28 cellular contexts compared by ENCODE assay signal in genomic region chr2:152588911-152589310, GRCh38.
A peak's percentile ranks its signal among the peaks of the same experiment; 100 is the strongest.
DNase-seq lines count a peak whose midpoint lies in the region; ATAC-seq lines count a peak whose summit lies in the region.
"Had no signal": no experiment of that assay in that cellular context is flagged by ENCODE, and none has a peak within 500 bp of the region (broad histone marks: within the 10 kb centered on the region; RNA-seq: fewer than 3 reads in every experiment).

No MANE protein-coding gene starts in this region.

- no peak for DNase-seq in activated naive CD4-positive, alpha-beta T cell treated with anti-CD3 and anti-CD28 coated beads for 36 hours
- DNase-seq in naive B cell (peak; percentile 17), AG08395 (ENCODE audit: low spot score) (no peak)
- no peak for DNase-seq in activated CD8-positive, alpha-beta memory T cell treated with anti-CD3 and anti-CD28 coated beads for 24 hours
- DNase-seq: activated CD4-positive, alpha-beta T cell treated with anti-CD3 and anti-CD28 coated beads, Interleukin-2, amount 10 ng/mL, durations not matched to agents 24 days and 14 days; activated effector memory CD4-positive, alpha-beta T cell treated with Interleukin-2 at 50 U/mL for 16 hours; activated naive CD8-positive, alpha-beta T cell treated with anti-CD3 and anti-CD28 coated beads for 36 hours; CD8-positive, alpha-beta T cell; EL; foreskin fibroblast; heart right ventricle; naive thymus-derived CD4-positive, alpha-beta T cell; NCI-H1436; occipital lobe; SHP77; stimulated activated CD4-positive, alpha-beta T cell treated with anti-CD3 and anti-CD28 coated beads, Interleukin-4, amount 100 ng/mL, for 24 hours; upper lobe of left lung had no signal

- CTCF ChIA-PET in activated naive CD4-positive, alpha-beta T cell treated with anti-CD3 and anti-CD28 coated beads for 36 hours (lab: Charles Lee), result no interaction called here

- H3K4me1 Mint-ChIP-seq in activated naive CD4-positive, alpha-beta T cell treated with anti-CD3 and anti-CD28 coated beads, Interleukin-2, amount 50 U/mL, for 24 hours, result peaks cover 3% of the 10 kb centered on the region
- H3K4me1 Mint-ChIP-seq in activated naive CD4-positive, alpha-beta T cell treated with anti-CD3 and anti-CD28 coated beads for 36 hours (ENCODE audit: low read depth), result peaks cover 11% of the 10 kb centered on the region
- H3K4me1 Mint-ChIP-seq in naive B cell, result peaks cover 11 to 22% (median 13%) of the 10 kb centered on the region in 3 donors
- H3K4me1 Mint-ChIP-seq: activated naive CD8-positive, alpha-beta T cell treated with anti-CD3 and anti-CD28 coated beads for 36 hours had no signal

- peak overlapping the region; percentile 36 for H3K27ac Mint-ChIP-seq in activated naive CD4-positive, alpha-beta T cell treated with anti-CD3 and anti-CD28 coated beads, Interleukin-2, amount 50 U/mL, for 24 hours
- H3K27ac Mint-ChIP-seq in activated naive CD4-positive, alpha-beta T cell treated with anti-CD3 and anti-CD28 coated beads for 36 hours, result no peak overlapping the region
- H3K27ac Mint-ChIP-seq in naive B cell, result peak overlapping the region in 4 of 6 donors; percentile 5 to 60 (median 24)
- H3K27ac Mint-ChIP-seq: activated CD4-positive, alpha-beta T cell treated with anti-CD3 and anti-CD28 coated beads, Interleukin-2, amount 10 ng/mL, durations not matched to agents 24 days and 14 days; activated naive CD8-positive, alpha-beta T cell treated with anti-CD3 and anti-CD28 coated beads for 36 hours; CD8-positive, alpha-beta T cell; mesothelial cell of epicardium; naive thymus-derived CD4-positive, alpha-beta T cell had no signal

- ATAC-seq in naive B cell (ENCODE audit: low read depth in 2 of 2) (peak; percentile 65 to 71), GM21576 (IDR thresholded peaks at IDR 0.05; ENCODE audit: unreplicated experiment) (no peak), HG03196 (IDR thresholded peaks at IDR 0.05; ENCODE audit: unreplicated experiment) (no peak)
- ATAC-seq: CD8-positive, alpha-beta T cell; esophagus mucosa; heart right ventricle; naive thymus-derived CD4-positive, alpha-beta T cell; Panc1; sciatic nerve had no signal

- H3K4me3 Mint-ChIP-seq in activated naive CD4-positive, alpha-beta T cell treated with anti-CD3 and anti-CD28 coated beads, Interleukin-2, amount 50 U/mL, for 24 hours, result no peak overlapping the region
- H3K4me3 Mint-ChIP-seq in activated naive CD4-positive, alpha-beta T cell treated with anti-CD3 and anti-CD28 coated beads for 36 hours, result no peak overlapping the region
- no peak overlapping the region for H3K4me3 Mint-ChIP-seq in naive B cell
- H3K4me3 Mint-ChIP-seq: activated CD4-positive, alpha-beta T cell treated with anti-CD3 and anti-CD28 coated beads, Interleukin-2, amount 10 ng/mL, durations not matched to agents 24 days and 14 days; activated naive CD8-positive, alpha-beta T cell treated with anti-CD3 and anti-CD28 coated beads for 36 hours; CD8-positive, alpha-beta T cell; mesothelial cell of epicardium; naive thymus-derived CD4-positive, alpha-beta T cell had no signal

- peaks cover 10% of the 10 kb centered on the region for H3K27me3 Mint-ChIP-seq in activated naive CD4-positive, alpha-beta T cell treated with anti-CD3 and anti-CD28 coated beads, Interleukin-2, amount 50 U/mL, for 24 hours
- H3K27me3 Mint-ChIP-seq in activated naive CD4-positive, alpha-beta T cell treated with anti-CD3 and anti-CD28 coated beads for 36 hours (ENCODE audit: low read depth), result peaks cover 13% of the 10 kb centered on the region
- no peaks in the 10 kb centered on the region for H3K27me3 Mint-ChIP-seq in naive B cell

- H3K9me3 Mint-ChIP-seq in activated naive CD4-positive, alpha-beta T cell treated with anti-CD3 and anti-CD28 coated beads, Interleukin-2, amount 50 U/mL, for 24 hours, result no peaks in the 10 kb centered on the region
- no peaks in the 10 kb centered on the region for H3K9me3 Mint-ChIP-seq in activated naive CD4-positive, alpha-beta T cell treated with anti-CD3 and anti-CD28 coated beads for 36 hours
- no peaks in the 10 kb centered on the region for H3K9me3 Mint-ChIP-seq in naive B cell
- H3K9me3 Mint-ChIP-seq: activated CD4-positive, alpha-beta T cell treated with anti-CD3 and anti-CD28 coated beads, Interleukin-2, amount 10 ng/mL, durations not matched to agents 24 days and 14 days; activated naive CD8-positive, alpha-beta T cell treated with anti-CD3 and anti-CD28 coated beads for 36 hours; CD8-positive, alpha-beta T cell; naive thymus-derived CD4-positive, alpha-beta T cell had no signal

- peak overlapping the region; percentile 11 for H3K27ac ChIP-seq in angular gyrus (ENCODE audit: low read depth, low read length)
- H3K27ac ChIP-seq: cardiac muscle cell, coronary artery, heart right ventricle, prostate gland, upper lobe of left lung had no signal

- intact Hi-C loops in activated naive CD4-positive, alpha-beta T cell treated with anti-CD3 and anti-CD28 coated beads for 36 hours (cut with micrococcal nuclease), result no loop called here

- H3K36me3 Mint-ChIP-seq in activated naive CD4-positive, alpha-beta T cell treated with anti-CD3 and anti-CD28 coated beads, Interleukin-2, amount 50 U/mL, for 24 hours, result no peaks in the 10 kb centered on the region
- no peaks in the 10 kb centered on the region for H3K36me3 Mint-ChIP-seq in activated naive CD4-positive, alpha-beta T cell treated with anti-CD3 and anti-CD28 coated beads for 36 hours (ENCODE audit: low read depth)
- H3K36me3 Mint-ChIP-seq in naive B cell, result no peaks in the 10 kb centered on the region
- H3K36me3 Mint-ChIP-seq: activated naive CD8-positive, alpha-beta T cell treated with anti-CD3 and anti-CD28 coated beads for 36 hours; CD8-positive, alpha-beta T cell; naive thymus-derived CD4-positive, alpha-beta T cell had no signal

Comparison
In these comparisons a context has a peak if more than half of its experiments do, and no peak if none do; other contexts are left out.
1. ATAC-seq: peak in naive B cell (2 of 2); none in GM21576 (single experiment) and HG03196 (single experiment).